In the genomic region with DNA sequence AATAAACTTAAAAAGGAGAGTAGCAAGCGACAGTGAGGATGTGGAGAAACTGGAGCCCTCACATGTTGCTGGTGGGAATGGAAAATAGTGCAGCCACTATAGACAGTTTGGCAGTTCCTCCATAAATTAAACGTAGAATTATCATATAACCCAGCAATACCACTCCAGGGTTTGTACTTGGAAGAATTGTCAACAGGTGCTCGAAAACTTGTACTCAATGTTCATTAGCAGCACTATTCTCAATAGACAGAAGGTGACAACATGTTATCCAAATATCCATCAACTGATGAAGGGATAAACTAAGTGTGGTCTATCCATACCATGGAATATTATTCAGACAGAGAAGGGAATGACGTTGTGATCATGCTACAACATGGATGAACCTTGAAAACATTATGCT, we compare ENCODE assay signal across 29 cellular contexts.
"Had no signal": no experiment of that assay in that cellular context is flagged by ENCODE, and none has a peak within 500 bp of the region (broad histone marks: within the 10 kb centered on the region; RNA-seq: fewer than 3 reads in every experiment).

No MANE protein-coding gene starts in this region.

- DNase-seq: stimulated activated CD4-positive, alpha-beta T cell treated with anti-CD3 and anti-CD28 coated beads, Interleukin-2, amount 100 ng/mL, for 48 hours; stimulated activated CD4-positive, alpha-beta T cell treated with anti-CD3 and anti-CD28 coated beads, Interleukin-4, amount 100 ng/mL, for 1 hour; stimulated activated CD4-positive, alpha-beta T cell treated with anti-CD3 and anti-CD28 coated beads, Interleukin-4, amount 100 ng/mL, for 24 hours; stimulated activated CD4-positive, alpha-beta T cell treated with anti-CD3 and anti-CD28 coated beads, Interleukin-4, amount 100 ng/mL, for 4 hours; stimulated activated CD8-positive, alpha-beta memory T cell treated with anti-CD3 and anti-CD28 coated beads, Interleukin-4, amount 100 ng/mL, for 48 hours; stimulated activated naive B cell treated with anti-CD40 and anti-IgM and Interleukin-4, amounts not matched to agents 10 μg/mL and 1 μg/mL and 100 μg/mL, for 72 hours; stimulated activated naive CD4-positive, alpha-beta T cell; stimulated activated naive CD4-positive, alpha-beta T cell treated with Interleukin-2 at 50 U/mL for 16 hours; stimulated activated naive CD8-positive, alpha-beta T cell treated with anti-CD3 and anti-CD28 coated beads, Interleukin-15, amount 100 ng/mL, for 72 hours; stimulated activated naive CD8-positive, alpha-beta T cell treated with anti-CD3 and anti-CD28 coated beads, Interleukin-15, Interleukin-2, amounts not matched to agents 100 U/mL and 50 U/mL, for 24 hours; stomach; substantia nigra; testis; thyroid gland; tibial artery; transverse colon; trophoblast cell; upper lobe of left lung; upper lobe of right lung; uterus had no signal

- H3K4me3 Mint-ChIP-seq: stimulated activated effector memory CD8-positive, alpha-beta T cell treated with anti-CD3 and anti-CD28 coated beads, Interleukin-12 subunit alpha, Interleukin-12 subunit beta, amount 100 ng/mL, for 72 hours; stimulated activated memory B cell treated with anti-CD40 and anti-IgM and Interleukin-4, amounts not matched to agents 10 μg/mL and 1 μg/mL and 100 μg/mL, for 72 hours; stimulated activated naive B cell treated with anti-CD40 and anti-IgM and Interleukin-4, amounts not matched to agents 10 μg/mL and 1 μg/mL and 100 μg/mL, for 72 hours; stimulated activated naive CD8-positive, alpha-beta T cell treated with anti-CD3 and anti-CD28 coated beads, Interleukin-15, amount 100 ng/mL, for 72 hours; stimulated activated naive CD8-positive, alpha-beta T cell treated with anti-CD3 and anti-CD28 coated beads, Interleukin-15, Interleukin-2, amounts not matched to agents 100 ng/mL and 50 ng/mL, for 24 hours; type B pancreatic cell had no signal

- H3K27ac ChIP-seq: stomach, suprapubic skin, testis, thoracic aorta, thyroid gland, tibial artery, tibial nerve, transverse colon, upper lobe of left lung, upper lobe of right lung, uterus, vagina had no signal

- H3K27me3 Mint-ChIP-seq: stimulated activated memory B cell treated with anti-CD40 and anti-IgM and Interleukin-4, amounts not matched to agents 10 μg/mL and 1 μg/mL and 100 μg/mL, for 72 hours; stimulated activated naive B cell treated with anti-CD40 and anti-IgM and Interleukin-4, amounts not matched to agents 10 μg/mL and 1 μg/mL and 100 μg/mL, for 72 hours; stimulated activated naive CD8-positive, alpha-beta T cell treated with anti-CD3 and anti-CD28 coated beads, Interleukin-15, amount 100 ng/mL, for 72 hours; stimulated activated naive CD8-positive, alpha-beta T cell treated with anti-CD3 and anti-CD28 coated beads, Interleukin-15, Interleukin-2, amounts not matched to agents 100 ng/mL and 50 ng/mL, for 24 hours; type B pancreatic cell had no signal

- H3K4me1 ChIP-seq: stomach, suprapubic skin, thyroid gland, tibial artery, tibial nerve, transverse colon, upper lobe of left lung, upper lobe of right lung, uterus, vagina had no signal

- H3K9me3 Mint-ChIP-seq: stimulated activated effector memory CD8-positive, alpha-beta T cell treated with anti-CD3 and anti-CD28 coated beads, Interleukin-12 subunit alpha, Interleukin-12 subunit beta, amount 100 ng/mL, for 72 hours; stimulated activated memory B cell treated with anti-CD40 and anti-IgM and Interleukin-4, amounts not matched to agents 10 μg/mL and 1 μg/mL and 100 μg/mL, for 72 hours; stimulated activated naive B cell treated with anti-CD40 and anti-IgM and Interleukin-4, amounts not matched to agents 10 μg/mL and 1 μg/mL and 100 μg/mL, for 72 hours; stimulated activated naive CD8-positive, alpha-beta T cell treated with anti-CD3 and anti-CD28 coated beads, Interleukin-15, amount 100 ng/mL, for 72 hours; stimulated activated naive CD8-positive, alpha-beta T cell treated with anti-CD3 and anti-CD28 coated beads, Interleukin-15, Interleukin-2, amounts not matched to agents 100 ng/mL and 50 ng/mL, for 24 hours; type B pancreatic cell had no signal

- ATAC-seq: stimulated activated effector memory CD8-positive, alpha-beta T cell treated with anti-CD3 and anti-CD28 coated beads, Interleukin-12 subunit alpha, Interleukin-12 subunit beta, amount 100 ng/mL, for 72 hours; stimulated activated memory B cell treated with anti-CD40 and anti-IgM and Interleukin-4, amounts not matched to agents 10 μg/mL and 1 μg/mL and 100 μg/mL, for 72 hours; stimulated activated naive B cell treated with anti-CD40 and anti-IgM and Interleukin-4, amounts not matched to agents 10 μg/mL and 1 μg/mL and 100 μg/mL, for 72 hours; stimulated activated naive CD8-positive, alpha-beta T cell treated with anti-CD3 and anti-CD28 coated beads, Interleukin-15, amount 100 ng/mL, for 72 hours; stimulated activated naive CD8-positive, alpha-beta T cell treated with anti-CD3 and anti-CD28 coated beads, Interleukin-15, Interleukin-2, amounts not matched to agents 100 U/mL and 50 U/mL, for 24 hours; upper lobe of right lung had no signal

- H3K27ac Mint-ChIP-seq: stimulated activated effector memory CD8-positive, alpha-beta T cell treated with anti-CD3 and anti-CD28 coated beads, Interleukin-12 subunit alpha, Interleukin-12 subunit beta, amount 100 ng/mL, for 72 hours; stimulated activated memory B cell treated with anti-CD40 and anti-IgM and Interleukin-4, amounts not matched to agents 10 μg/mL and 1 μg/mL and 100 μg/mL, for 72 hours; stimulated activated naive B cell treated with anti-CD40 and anti-IgM and Interleukin-4, amounts not matched to agents 10 μg/mL and 1 μg/mL and 100 μg/mL, for 72 hours; stimulated activated naive CD8-positive, alpha-beta T cell treated with anti-CD3 and anti-CD28 coated beads, Interleukin-15, amount 100 ng/mL, for 72 hours; stimulated activated naive CD8-positive, alpha-beta T cell treated with anti-CD3 and anti-CD28 coated beads, Interleukin-15, Interleukin-2, amounts not matched to agents 100 ng/mL and 50 ng/mL, for 24 hours; type B pancreatic cell had no signal

- FAIRE-seq: urothelium cell line had no signal

- H3K4me1 Mint-ChIP-seq: stimulated activated memory B cell treated with anti-CD40 and anti-IgM and Interleukin-4, amounts not matched to agents 10 μg/mL and 1 μg/mL and 100 μg/mL, for 72 hours; stimulated activated naive B cell treated with anti-CD40 and anti-IgM and Interleukin-4, amounts not matched to agents 10 μg/mL and 1 μg/mL and 100 μg/mL, for 72 hours; stimulated activated naive CD8-positive, alpha-beta T cell treated with anti-CD3 and anti-CD28 coated beads, Interleukin-15, amount 100 ng/mL, for 72 hours had no signal

- H3K36me3 ChIP-seq: thoracic aorta, thyroid gland, transverse colon, uterus had no signal

- H3K9me3 ChIP-seq: stomach, suprapubic skin, testis, thoracic aorta, thyroid gland, tibial artery, tibial nerve, transverse colon, upper lobe of left lung, upper lobe of right lung, uterus, vagina had no signal

- H3K4me3 ChIP-seq: stomach, suprapubic skin, testis, thoracic aorta, thyroid gland, tibial artery, tibial nerve, transverse colon, upper lobe of left lung, upper lobe of right lung, uterus, vagina had no signal
